In the genomic region with DNA sequence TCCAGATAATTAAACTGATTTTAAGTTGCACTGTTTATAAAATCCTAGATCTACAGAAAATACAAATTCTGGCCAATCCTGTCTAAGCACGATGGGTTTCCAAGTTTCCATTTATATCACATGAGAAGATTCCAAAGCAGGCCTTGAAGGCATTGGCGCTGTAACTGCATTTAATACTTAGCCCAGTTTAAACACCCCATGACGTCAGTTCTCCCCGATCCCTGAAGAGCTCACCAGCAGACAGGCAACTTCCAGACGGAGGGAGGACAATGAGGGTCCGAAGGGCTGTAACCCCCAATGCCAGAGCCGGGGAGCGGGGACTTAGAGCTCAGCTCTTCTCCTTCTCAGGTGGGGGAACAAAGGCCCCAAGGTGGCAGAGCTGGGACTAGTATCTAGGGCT, we compare ENCODE assay signal across 11 cellular contexts.
A peak's percentile ranks its signal among the peaks of the same experiment; 100 is the strongest.
DNase-seq lines count a peak whose midpoint lies in the region; ATAC-seq, FAIRE-seq and TF ChIP-seq lines count a peak whose summit lies in the region.
"Had no signal": no experiment of that assay in that cellular context is flagged by ENCODE, and none has a peak within 500 bp of the region (broad histone marks: within the 10 kb centered on the region; RNA-seq: fewer than 3 reads in every experiment).

No MANE protein-coding gene starts in this region.

- CTCF ChIA-PET in GM10248 (lab: Yijun Ruan, JAX), result interaction anchor here (0.9 to 2.0 kb wide), 5 partner anchors 20 to 471 kb away, joined by 3 to 4 read pairs (median 4); no protein-coding TSS in a partner anchor

- no peak for ATAC-seq in pancreas
- no peak for ATAC-seq in GM18873 (IDR thresholded peaks at IDR 0.05; ENCODE audit: low FRiP score, unreplicated experiment)

- WGBS in smooth muscle cell (ENCODE audit: low lambda C conversion rate), result 95% methylated on average over 8 of the region's 8 CpGs
- WGBS in pancreas, 2 donors, result 88 to 96% methylated on average over 8 of the region's 8 CpGs

- POLR2A ChIA-PET in GM10248 (lab: Yijun Ruan, JAX), result no interaction called here

- H3K4me2 ChIP-seq in smooth muscle cell, result no peak overlapping the region

- H3K9me3 ChIP-seq in smooth muscle cell (replicated peaks; ENCODE audit: low read depth), result no peaks in the 10 kb centered on the region
- no peaks in the 10 kb centered on the region for H3K9me3 ChIP-seq in pancreas

- H3F3A ChIP-seq in smooth muscle cell (ENCODE audit: low read depth), result no peaks in the 10 kb centered on the region

- no peak overlapping the region for H3K4me3 ChIP-seq in smooth muscle cell
- H3K4me3 ChIP-seq in pancreas, result no peak overlapping the region

- no peaks in the 10 kb centered on the region for H3K79me2 ChIP-seq in smooth muscle cell (ENCODE audit: low read depth)

- H3K36me3 ChIP-seq in smooth muscle cell (ENCODE audit: low read depth) (no peaks in the 10 kb centered on the region), pancreas (no peaks in the 10 kb centered on the region)

- no peak overlapping the region for H2AFZ ChIP-seq in smooth muscle cell (ENCODE audit: low read depth)

- H3K27ac ChIP-seq in VCaP, result peak overlapping the region; percentile 88
- H3K27ac ChIP-seq in layer of hippocampus (ENCODE audit: low read depth, low read length), result peak overlapping the region; percentile 63
- peak overlapping the region; percentile 38 for H3K27ac ChIP-seq in smooth muscle cell (ENCODE audit: low read depth)
- H3K27ac ChIP-seq in pancreas, result peak overlapping the region in 2 of 4 donors; percentile 64 to 78

- no peak for FAIRE-seq in pancreas (lab: Jason Lieb, UNC)

- H3K27me3 ChIP-seq in layer of hippocampus (ENCODE audit: control insufficient read depth, insufficient read depth, low read length) (no peaks in the 10 kb centered on the region), smooth muscle cell (ENCODE audit: low read depth) (no peaks in the 10 kb centered on the region), pancreas (no peaks in the 10 kb centered on the region)

- no peaks in the 10 kb centered on the region for H4K20me1 ChIP-seq in smooth muscle cell (ENCODE audit: low read depth)

- intact Hi-C loops in pancreas (cut with DNase I), result no loop called here

- no peak overlapping the region for H3K9ac ChIP-seq in smooth muscle cell (ENCODE audit: low read depth)

- H3K4me1 ChIP-seq in smooth muscle cell (ENCODE audit: low read depth), result peaks cover 48% of the 10 kb centered on the region
- H3K4me1 ChIP-seq in pancreas, result peaks cover 0 to 3% (median 0%) of the 10 kb centered on the region in 3 donors

- TF ChIP-seq CTCF in VCaP (conservative IDR thresholded peaks at IDR 0.05) (no peak), smooth muscle cell (IDR thresholded peaks at IDR 0.05; ENCODE audit: borderline replicate concordance, insufficient read depth, poor library complexity, severe bottlenecking) (no peak), pancreas (IDR thresholded peaks at IDR 0.05) (no peak), GM10248 (IDR thresholded peaks at IDR 0.05; ENCODE audit: control extremely low read depth, extremely low read depth, low read depth, missing control alignments) (no peak)

- DNase-seq in EL (peak; percentile 6), smooth muscle cell (lab: John Stamatoyannopoulos, UW; ENCODE audit: unreplicated experiment) (no peak), pancreas (no peak), GM10248 (ENCODE audit: extremely low spot score) (no peak), RKO (ENCODE audit: low spot score) (no peak)
- DNase-seq: activated CD4-positive, alpha-beta T cell treated with anti-CD3 and anti-CD28 coated beads, Interleukin-2, amount 50 U/mL, for 1 hour; activated naive CD4-positive, alpha-beta T cell treated with anti-CD3 and anti-CD28 coated beads for 36 hours; NCI-H526 treated with DMSO at 0.1 percent for 48 hours had no signal
